In the genomic region with DNA sequence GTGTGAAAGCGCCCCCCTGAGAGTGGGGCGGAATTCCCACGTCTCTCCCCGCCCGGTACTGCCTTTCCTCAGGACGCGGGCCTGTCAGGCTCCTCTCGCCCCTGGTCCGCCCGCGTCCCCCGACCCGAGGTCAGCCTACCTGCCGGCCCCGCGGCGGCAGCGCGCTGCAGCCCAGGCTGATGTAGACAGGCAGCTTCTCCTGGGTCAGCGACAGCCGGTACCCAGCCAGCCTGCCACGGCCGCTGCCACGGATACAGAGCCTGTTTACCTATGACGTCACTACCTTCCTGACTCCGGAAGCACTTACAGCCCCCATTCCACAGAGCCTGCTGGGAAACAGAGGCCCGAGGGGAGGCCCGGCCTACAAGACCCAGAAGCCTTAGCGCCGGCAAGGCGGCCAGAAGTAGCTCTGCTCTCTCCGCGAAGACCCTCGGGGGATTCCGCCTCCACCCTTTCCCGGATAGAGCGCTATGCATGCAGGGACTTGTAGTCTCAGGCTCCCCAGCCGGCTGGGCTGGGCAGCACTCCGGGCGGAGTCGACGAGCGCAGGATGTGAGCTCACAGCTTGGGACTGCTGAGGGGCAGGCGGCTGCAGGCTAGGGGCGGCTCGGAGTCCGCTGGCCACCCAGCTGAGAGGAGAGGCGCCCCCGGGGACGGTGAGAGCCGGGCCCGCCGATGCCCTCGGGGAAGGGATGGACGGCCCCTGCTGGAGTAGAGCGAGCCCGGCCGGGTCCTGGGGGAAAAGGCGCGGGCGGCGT, we compare ENCODE assay signal across 8 cellular contexts. TPM values are rescaled to one million over a fixed set of nuclear protein-coding genes. Genes with fewer than 3 reads are reported as not detected.
A peak's percentile ranks its signal among the peaks of the same experiment; 100 is the strongest.
DNase-seq lines count a peak whose midpoint lies in the region; ATAC-seq, FAIRE-seq and TF ChIP-seq lines count a peak whose summit lies in the region.

IFT20 (minus strand) TSS at position 272 of the 758 bp plus-strand sequence. CDS start 3,487 bp downstream, outside the sequence.
A gene with protein sequence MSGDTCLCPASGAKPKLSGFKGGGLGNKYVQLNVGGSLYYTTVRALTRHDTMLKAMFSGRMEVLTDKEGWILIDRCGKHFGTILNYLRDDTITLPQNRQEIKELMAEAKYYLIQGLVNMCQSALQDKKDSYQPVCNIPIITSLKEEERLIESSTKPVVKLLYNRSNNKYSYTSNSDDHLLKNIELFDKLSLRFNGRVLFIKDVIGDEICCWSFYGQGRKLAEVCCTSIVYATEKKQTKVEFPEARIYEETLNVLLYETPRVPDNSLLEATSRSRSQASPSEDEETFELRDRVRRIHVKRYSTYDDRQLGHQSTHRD (plus strand): TSS at position 561 of the 758 bp plus-strand sequence. CDS start 3,761 bp downstream, outside the sequence.

- intact Hi-C loops in Right ventricle myocardium superior (cut with DNase I): no loop called here
- intact Hi-C loops in pancreas (cut with DNase I): no loop called here
- intact Hi-C loops in tibial artery (cut with DNase I; ENCODE audit: low total_unique reads): loop anchor here (5.0 to 10.0 kb wide), 3 partner anchors 291 to 959 kb away; partner anchors contain the start of genes NLK, NUFIP2 and PHF12

- H3K27me3 ChIP-seq in adipocyte (replicated peaks; ENCODE audit: control insufficient read depth, insufficient read depth, low read length): no peaks in the 10 kb centered on the region
- H3K27me3 ChIP-seq in pancreas: no peaks in the 10 kb centered on the region
- no peaks in the 10 kb centered on the region for H3K27me3 ChIP-seq in tibial artery

- peak within 1 kb of the TSS; percentile 92 for H3K9ac ChIP-seq in adipocyte (ENCODE audit: low read length)

- peaks cover 26% of the 10 kb centered on the region for H3K36me3 ChIP-seq in adipocyte (ENCODE audit: control insufficient read depth, insufficient read depth, low read length, severe bottlenecking)
- peaks cover 0 to 10% (median 0%) of the 10 kb centered on the region in 3 donors for H3K36me3 ChIP-seq in pancreas
- H3K36me3 ChIP-seq in tibial artery: peaks cover 16 to 33% (median 20%) of the 10 kb centered on the region in 3 donors

- no peaks in the 10 kb centered on the region for H3K9me3 ChIP-seq in adipocyte (ENCODE audit: control insufficient read depth, low read length)
- H3K9me3 ChIP-seq in pancreas: no peaks in the 10 kb centered on the region
- no peaks in the 10 kb centered on the region for H3K9me3 ChIP-seq in tibial artery

- FAIRE-seq in pancreas (lab: Jason Lieb, UNC): peak; percentile 91

- H3K27ac ChIP-seq in pancreas (peak within 1 kb of the TSS; percentile 86 to 98 (median 97)), tibial artery (peak within 1 kb of the TSS; percentile 92 to 94)

- 0 to 1% methylated on average over 54 to 62 of the region's 62 CpGs for WGBS in pancreas, 2 donors

- no peak for TF ChIP-seq CTCF in GM12875 (IDR thresholded peaks at IDR 0.05; ENCODE audit: borderline replicate concordance, insufficient read depth, low read depth, low read length)
- TF ChIP-seq CTCF in pancreas (IDR thresholded peaks at IDR 0.05): no peak
- TF ChIP-seq CTCF in tibial artery (IDR thresholded peaks at IDR 0.05): peak in 1 of 2 experiments; percentile 8

- H3K4me1 ChIP-seq in adipocyte (ENCODE audit: control insufficient read depth, insufficient read depth, low read length) (peaks cover 28% of the 10 kb centered on the region), pancreas (peaks cover 12 to 45% (median 35%) of the 10 kb centered on the region in 3 donors), tibial artery (peaks cover 0 to 48% (median 41%) of the 10 kb centered on the region in 4 donors)

- DNase-seq in NCI-H1436 (lab: John Stamatoyannopoulos, UW) (peak; percentile 100), T follicular helper cell (ENCODE audit: low read depth) (peak; percentile 97), adipocyte (ENCODE audit: low read depth) (peak; percentile 100), Right ventricle myocardium superior (peak; percentile 99), pancreas (peak; percentile 94 to 100 (median 99)), tibial artery (peak; percentile 99 to 100)

- ATAC-seq in HG02798 (IDR thresholded peaks at IDR 0.05; ENCODE audit: poor library complexity, unreplicated experiment): peak; percentile 96
- ATAC-seq in Right ventricle myocardium superior (ENCODE audit: poor library complexity): peak; percentile 98
- ATAC-seq in pancreas: peak; percentile 87 to 92 (median 90)

- peak within 1 kb of the TSS; percentile 82 for H3K4me3 ChIP-seq in GM12875 (ENCODE audit: low read depth, low read length)
- peak within 1 kb of the TSS; percentile 98 for H3K4me3 ChIP-seq in adipocyte (ENCODE audit: low read length)
- H3K4me3 ChIP-seq in pancreas: peak within 1 kb of the TSS; percentile 63 to 94 (median 88)
- peak within 1 kb of the TSS; percentile 68 to 89 for H3K4me3 ChIP-seq in tibial artery

RNA-seq across cellular contexts. Expression of gene IFT20, which starts in this region (rescaled TPM):
- 11.2 TPM for total RNA-seq in Right ventricle myocardium superior
- 10 to 100 TPM; 42.3 to 52.4 (median 48.0) TPM for total RNA-seq in pancreas
- polyA plus RNA-seq in pancreas: 10 to 100 TPM; 65.8 to 79.0 TPM

RNA-seq across cellular contexts. Expression of the second gene that starts in this region (rescaled TPM):
- total RNA-seq in Right ventricle myocardium superior (33.8 TPM), pancreas (10 to 100 TPM; 20.8 to 56.8 (median 31.8) TPM)
- 10 to 100 TPM; 11.5 to 16.8 TPM for polyA plus RNA-seq in pancreas

Comparison
In these comparisons a context has a peak if more than half of its experiments do, and no peak if none do; other contexts are left out.
1. Peak in every context shown above with its lines: DNase-seq, ATAC-seq, H3K4me3 ChIP-seq and H3K27ac ChIP-seq.